ENCODE assay signal across 8 cellular contexts in genomic region chr21:42975886-42976608, GRCh38. TPM values are rescaled to one million over a fixed set of nuclear protein-coding genes. Genes with fewer than 3 reads are reported as not detected.
A peak's percentile ranks its signal among the peaks of the same experiment; 100 is the strongest.
DNase-seq lines count a peak whose midpoint lies in the region; ATAC-seq and TF ChIP-seq lines count a peak whose summit lies in the region.

No MANE protein-coding gene starts in this region.

- peak overlapping the region; percentile 87 for H3K4me3 Mint-ChIP-seq in osteocyte (ENCODE audit: unreplicated experiment)

- no peaks in the 10 kb centered on the region for H3K9me3 ChIP-seq in DOHH2 (ENCODE audit: control insufficient read depth, insufficient read depth, low read length)
- no peaks in the 10 kb centered on the region for H3K9me3 ChIP-seq in Peyer's patch

- DNase-seq in Peyer's patch (no peak), epithelial cell of prostate (ENCODE audit: low read depth, low spot score) (no peak), osteocyte (ENCODE audit: extremely low spot score, unreplicated experiment) (no peak), NK-92 (lab: John Stamatoyannopoulos, UW; ENCODE audit: unreplicated experiment) (no peak), dedifferentiated amniotic fluid mesenchymal stem cell (ENCODE audit: extremely low spot score) (no peak), HuH-7.5 (ENCODE audit: low spot score) (no peak)

- H3K4me3 ChIP-seq in DOHH2 (ENCODE audit: low read length), result peak overlapping the region; percentile 81
- peak overlapping the region; percentile 63 to 100 (median 86) for H3K4me3 ChIP-seq in Peyer's patch

- TF ChIP-seq CTCF in DOHH2 (IDR thresholded peaks at IDR 0.05; ENCODE audit: low read depth, low read length, poor library complexity, severe bottlenecking) (no peak), Peyer's patch (IDR thresholded peaks at IDR 0.05) (no peak), osteocyte (IDR thresholded peaks at IDR 0.05) (no peak)

- peak overlapping the region; percentile 81 for H3K4me2 ChIP-seq in DOHH2 (ENCODE audit: low read length)

- H3K36me3 ChIP-seq in DOHH2 (ENCODE audit: control insufficient read depth, low read length), result peaks cover 21% of the 10 kb centered on the region
- H3K36me3 ChIP-seq in Peyer's patch, result no peaks in the 10 kb centered on the region

- peaks cover 50% of the 10 kb centered on the region for H3K4me1 ChIP-seq in DOHH2 (ENCODE audit: control insufficient read depth, low read length)
- H3K4me1 ChIP-seq in Peyer's patch, result peaks cover 0 to 14% (median 7%) of the 10 kb centered on the region in 4 donors

- H3K27ac Mint-ChIP-seq in osteocyte (ENCODE audit: unreplicated experiment), result peak overlapping the region; percentile 94

- ATAC-seq in HG03159 (IDR thresholded peaks at IDR 0.05; ENCODE audit: unreplicated experiment), result no peak

- H3K27ac ChIP-seq in DOHH2 (ENCODE audit: low read depth, low read length) (no peak overlapping the region), Peyer's patch (peak overlapping the region; percentile 94 to 100 (median 98)), epithelial cell of prostate (peak overlapping the region; percentile 94)

- H3K9me3 Mint-ChIP-seq in osteocyte (ENCODE audit: unreplicated experiment), result peaks cover 6% of the 10 kb centered on the region

- no peaks in the 10 kb centered on the region for H3K9me2 ChIP-seq in DOHH2 (replicated peaks; ENCODE audit: control insufficient read depth, low read length)

- H3F3A ChIP-seq in DOHH2 (ENCODE audit: control insufficient read depth, insufficient read depth), result peaks cover 8% of the 10 kb centered on the region

- peaks cover 19% of the 10 kb centered on the region for H3K4me1 Mint-ChIP-seq in osteocyte (ENCODE audit: unreplicated experiment)

- TF ChIP-seq POLR2A in Peyer's patch (IDR thresholded peaks at IDR 0.05), result no peak

- H3K27me3 Mint-ChIP-seq in osteocyte (ENCODE audit: unreplicated experiment), result no peaks in the 10 kb centered on the region

- H3K79me2 ChIP-seq in DOHH2 (ENCODE audit: control insufficient read depth, low read length), result peaks cover 56% of the 10 kb centered on the region

- peaks cover 10% of the 10 kb centered on the region for H3K36me3 Mint-ChIP-seq in osteocyte (ENCODE audit: unreplicated experiment)

- peaks cover 7% of the 10 kb centered on the region; the same call in 1 of the 2 replicates for H4K20me1 ChIP-seq in DOHH2 (ENCODE audit: control insufficient read depth, insufficient read depth, low read depth, low read length)

- H3K27me3 ChIP-seq in DOHH2 (ENCODE audit: control insufficient read depth, low read length) (no peaks in the 10 kb centered on the region), Peyer's patch (no peaks in the 10 kb centered on the region)

RNA-seq across cellular contexts. Expression of gene PKNOX1, which starts 1.7 kb away (rescaled TPM):
- total RNA-seq in Peyer's patch (10 to 100 TPM in 3 of 4 donors, 1 to 10 TPM in 1; 7.4 to 28.1 (median 14.1) TPM), osteocyte (12.2 and 14.2 TPM in 2 replicates)

RNA-seq across cellular contexts. Expression of gene ERVH48-1, which starts 50.6 kb away (rescaled TPM):
- total RNA-seq in Peyer's patch, result not detected
- total RNA-seq in osteocyte, result not detected in 2 replicates
